10 cellular contexts compared by ENCODE assay signal in genomic region chrX:34365482-34365881, GRCh38.
DNase-seq lines count a peak whose midpoint lies in the region; TF ChIP-seq lines count a peak whose summit lies in the region.
"Had no signal": no experiment of that assay in that cellular context is flagged by ENCODE, and none has a peak within 500 bp of the region (broad histone marks: within the 10 kb centered on the region; RNA-seq: fewer than 3 reads in every experiment).

No MANE protein-coding gene starts in this region.

- H3K27ac Mint-ChIP-seq in H9: no peak overlapping the region
- H3K27ac Mint-ChIP-seq in activated T-helper 1 cell treated with anti-CD3 and anti-CD28 coated beads, Interleukin-12 subunit alpha, Interleukin-12 subunit beta, Interleukin-2, Interleukin-4 antibody, amounts not matched to agents 30 ng/mL and 10 ng/mL and 1 ng/mL, durations not matched to agents 14 hours and 24 hours and 36 hours: no peak overlapping the region
- H3K27ac Mint-ChIP-seq: stimulated activated naive CD8-positive, alpha-beta T cell treated with anti-CD3 and anti-CD28 coated beads, Interleukin-15, Interleukin-2, amounts not matched to agents 100 ng/mL and 50 ng/mL, for 24 hours had no signal

- no peaks in the 10 kb centered on the region for H3K36me3 Mint-ChIP-seq in H9 (ENCODE audit: insufficient read depth in 1 of 3, low read depth in 3 of 3)
- H3K36me3 Mint-ChIP-seq in activated T-helper 1 cell treated with anti-CD3 and anti-CD28 coated beads, Interleukin-12 subunit alpha, Interleukin-12 subunit beta, Interleukin-2, Interleukin-4 antibody, amounts not matched to agents 30 ng/mL and 10 ng/mL and 1 ng/mL, durations not matched to agents 14 hours and 24 hours and 36 hours (ENCODE audit: low read depth): no peaks in the 10 kb centered on the region

- no peak overlapping the region for H4K8ac ChIP-seq in H9 (replicated peaks; ENCODE audit: insufficient read length, low read depth, low read length)

- H3K36me3 ChIP-seq in A673 (ENCODE audit: insufficient read depth, low read length, poor library complexity, severe bottlenecking) (no peaks in the 10 kb centered on the region), adipocyte (ENCODE audit: control insufficient read depth, insufficient read depth, low read length, severe bottlenecking) (no peaks in the 10 kb centered on the region)
- H3K36me3 ChIP-seq: pancreas had no signal

- no peaks in the 10 kb centered on the region for H3K27me3 Mint-ChIP-seq in H9 (ENCODE audit: low read depth)
- no peaks in the 10 kb centered on the region for H3K27me3 Mint-ChIP-seq in activated T-helper 1 cell treated with anti-CD3 and anti-CD28 coated beads, Interleukin-12 subunit alpha, Interleukin-12 subunit beta, Interleukin-2, Interleukin-4 antibody, amounts not matched to agents 30 ng/mL and 10 ng/mL and 1 ng/mL, durations not matched to agents 14 hours and 24 hours and 36 hours (ENCODE audit: insufficient read depth)
- H3K27me3 Mint-ChIP-seq: stimulated activated naive CD8-positive, alpha-beta T cell treated with anti-CD3 and anti-CD28 coated beads, Interleukin-15, Interleukin-2, amounts not matched to agents 100 ng/mL and 50 ng/mL, for 24 hours had no signal

- H3K4ac ChIP-seq in H9 (ENCODE audit: low read depth, low read length): no peak overlapping the region

- H3K23me2 ChIP-seq in H9 (ENCODE audit: insufficient read length, low read depth, low read length, poor library complexity, severe bottlenecking): no peaks in the 10 kb centered on the region

- BruUV-seq in A673 (replicated peaks; lab: Mats Ljungman, UMichigan): no TSS peak

- H3K79me1 ChIP-seq in H9 (ENCODE audit: insufficient read depth, low read depth, low read length, poor library complexity, severe bottlenecking): no peaks in the 10 kb centered on the region

- no peak overlapping the region for H2BK5ac ChIP-seq in H9 (ENCODE audit: insufficient read length, low read length)

- H3K18ac ChIP-seq in H9 (ENCODE audit: insufficient read length, low read depth, low read length): no peak overlapping the region

- H3K4me1 ChIP-seq in A673 (ENCODE audit: insufficient read depth, low read length, poor library complexity, severe bottlenecking) (no peaks in the 10 kb centered on the region), H9 (ENCODE audit: insufficient read depth, low read length) (no peaks in the 10 kb centered on the region), adipocyte (ENCODE audit: control insufficient read depth, insufficient read depth, low read length) (no peaks in the 10 kb centered on the region)
- H3K4me1 ChIP-seq: pancreas had no signal

- H3K4me1 Mint-ChIP-seq in H9: 0 out of 4 replicates have a peak, but pooled peaks cover 0 to 2% of the 10 kb centered on the region in 2 experiments
- no peaks in the 10 kb centered on the region for H3K4me1 Mint-ChIP-seq in activated T-helper 1 cell treated with anti-CD3 and anti-CD28 coated beads, Interleukin-12 subunit alpha, Interleukin-12 subunit beta, Interleukin-2, Interleukin-4 antibody, amounts not matched to agents 30 ng/mL and 10 ng/mL and 1 ng/mL, durations not matched to agents 14 hours and 24 hours and 36 hours (ENCODE audit: low read depth)

- intact Hi-C loops in A673 (cut with micrococcal nuclease; ENCODE audit: unreplicated experiment): loop anchor here (5.0 to 10.0 kb wide), 3 partner anchors 212 to 1512 kb away; no protein-coding TSS in a partner anchor
- intact Hi-C loops in activated T-helper 1 cell treated with anti-CD3 and anti-CD28 coated beads, Interleukin-12 subunit alpha, Interleukin-12 subunit beta, Interleukin-2, Interleukin-4 antibody, amounts not matched to agents 30 ng/mL and 10 ng/mL and 1 ng/mL, durations not matched to agents 14 hours and 24 hours and 36 hours (cut with micrococcal nuclease): no loop called here

- peaks cover 0 to 54% of the 10 kb centered on the region in 2 experiments; a peak in 3 of 5 replicates for H3K9me3 Mint-ChIP-seq in H9
- no peaks in the 10 kb centered on the region for H3K9me3 Mint-ChIP-seq in activated T-helper 1 cell treated with anti-CD3 and anti-CD28 coated beads, Interleukin-12 subunit alpha, Interleukin-12 subunit beta, Interleukin-2, Interleukin-4 antibody, amounts not matched to agents 30 ng/mL and 10 ng/mL and 1 ng/mL, durations not matched to agents 14 hours and 24 hours and 36 hours
- H3K9me3 Mint-ChIP-seq: stimulated activated naive CD8-positive, alpha-beta T cell treated with anti-CD3 and anti-CD28 coated beads, Interleukin-15, Interleukin-2, amounts not matched to agents 100 ng/mL and 50 ng/mL, for 24 hours had no signal

- H3K9ac ChIP-seq in H9 (ENCODE audit: extremely low read depth, insufficient read length, low read length) (no peak overlapping the region), adipocyte (ENCODE audit: low read length) (no peak overlapping the region)

- no peaks in the 10 kb centered on the region for H3K79me2 ChIP-seq in H9 (ENCODE audit: insufficient read depth, low read length)

- H2AFZ ChIP-seq in H9 (ENCODE audit: low read length): no peak overlapping the region

- no peak overlapping the region for H3K23ac ChIP-seq in H9 (ENCODE audit: insufficient read length, low read depth, low read length)

- no peaks in the 10 kb centered on the region for H3K27me3 ChIP-seq in A673 (replicated peaks; ENCODE audit: insufficient read depth, low read depth, low read length, poor library complexity)
- H3K27me3 ChIP-seq in H9 (ENCODE audit: insufficient read depth, low read length): no peaks in the 10 kb centered on the region
- H3K27me3 ChIP-seq in adipocyte (replicated peaks; ENCODE audit: control insufficient read depth, insufficient read depth, low read length): no peaks in the 10 kb centered on the region
- H3K27me3 ChIP-seq: pancreas had no signal

- no peak overlapping the region for H3K56ac ChIP-seq in H9 (ENCODE audit: insufficient read length, low read depth, low read length)

- H2BK12ac ChIP-seq in H9 (ENCODE audit: insufficient read length, low read depth, low read length): no peak overlapping the region

- no peak overlapping the region for H4K5ac ChIP-seq in H9 (ENCODE audit: insufficient read length, low read depth, low read length)

- no peak overlapping the region for H3K14ac ChIP-seq in H9 (ENCODE audit: insufficient read depth, low read length)

- H3T11ph ChIP-seq in H9 (ENCODE audit: low read length): no peak overlapping the region

- no peak overlapping the region for H3K4me2 ChIP-seq in H9 (ENCODE audit: insufficient read depth, insufficient read length, low read length)

- no peak overlapping the region for H3K4me3 ChIP-seq in A673 (ENCODE audit: low read depth, low read length, poor library complexity, severe bottlenecking)
- no peak overlapping the region for H3K4me3 ChIP-seq in adipocyte (ENCODE audit: low read length)
- H3K4me3 ChIP-seq: pancreas had no signal

- no peaks in the 10 kb centered on the region for H4K20me1 ChIP-seq in H9 (ENCODE audit: control insufficient read depth, insufficient read depth, insufficient read length)

- peak; percentile 73 for TF ChIP-seq CTCF in A673 (conservative IDR thresholded peaks at IDR 0.05; ENCODE audit: low read depth, low read length)
- TF ChIP-seq CTCF in H9 (conservative IDR thresholded peaks at IDR 0.05): peak; percentile 73

- DNase-seq in A673 (ENCODE audit: low spot score) (peak; percentile 76), H9 (no peak), adipocyte (ENCODE audit: low read depth) (peak; percentile 70), iPS-NIHi7 (ENCODE audit: extremely low spot score) (peak; percentile 34), NCI-H2107 treated with DMSO at 0.1 percent for 48 hours (lab: John Stamatoyannopoulos, UW; ENCODE audit: unreplicated experiment) (no peak), occipital lobe (lab: John Stamatoyannopoulos, UW) (no peak), CD1c-positive myeloid dendritic cell (ENCODE audit: extremely low spot score) (no peak)
- no peak for DNase-seq in activated T-helper 1 cell treated with anti-CD3 and anti-CD28 coated beads, Interleukin-12 subunit alpha, Interleukin-12 subunit beta, Interleukin-2, Interleukin-4 antibody, amounts not matched to agents 30 ng/mL and 10 ng/mL and 1 ng/mL, durations not matched to agents 14 hours and 24 hours and 36 hours (ENCODE audit: low spot score)
- DNase-seq: pancreas had no signal

- H3K9me3 ChIP-seq in A673 (ENCODE audit: low read depth, low read length, poor library complexity, severe bottlenecking) (no peaks in the 10 kb centered on the region), H9 (ENCODE audit: control insufficient read depth, low read depth, low read length) (no peaks in the 10 kb centered on the region), adipocyte (ENCODE audit: control insufficient read depth, low read length) (no peaks in the 10 kb centered on the region)
- H3K9me3 ChIP-seq: pancreas had no signal

- H2BK120ac ChIP-seq in H9 (ENCODE audit: low read depth, low read length, poor library complexity, severe bottlenecking): no peak overlapping the region

- POLR2A ChIA-PET in A673 (lab: Charles Lee; ENCODE audit: low non-redundant PET): no interaction called here

- H3K4me3 Mint-ChIP-seq in H9: no peak overlapping the region
- H3K4me3 Mint-ChIP-seq in activated T-helper 1 cell treated with anti-CD3 and anti-CD28 coated beads, Interleukin-12 subunit alpha, Interleukin-12 subunit beta, Interleukin-2, Interleukin-4 antibody, amounts not matched to agents 30 ng/mL and 10 ng/mL and 1 ng/mL, durations not matched to agents 14 hours and 24 hours and 36 hours: no peak overlapping the region
- H3K4me3 Mint-ChIP-seq: stimulated activated naive CD8-positive, alpha-beta T cell treated with anti-CD3 and anti-CD28 coated beads, Interleukin-15, Interleukin-2, amounts not matched to agents 100 ng/mL and 50 ng/mL, for 24 hours had no signal

- H3K27ac ChIP-seq in A673 (ENCODE audit: low read depth, low read length, poor library complexity, severe bottlenecking): no peak overlapping the region
- H3K27ac ChIP-seq in H9 (ENCODE audit: insufficient read length, low read depth, low read length): no peak overlapping the region
- H3K27ac ChIP-seq: pancreas had no signal

- no peak overlapping the region for H2BK15ac ChIP-seq in H9 (ENCODE audit: low read depth, low read length)

- no peak overlapping the region for H4K91ac ChIP-seq in H9 (ENCODE audit: insufficient read length, low read depth, low read length)

- H2AK5ac ChIP-seq in H9 (ENCODE audit: insufficient read length, low read length): no peak overlapping the region

- CTCF ChIA-PET in A673 (lab: Charles Lee): interaction anchor here (0.6 kb wide), 1 partner anchor 580 kb away, joined by 3 read pairs; no protein-coding TSS in a partner anchor

- no peak overlapping the region for H2BK20ac ChIP-seq in H9 (ENCODE audit: low read depth, low read length, poor library complexity, severe bottlenecking)

- WGBS in H9 (ENCODE audit: extremely low coverage, insufficient read length, low lambda C conversion rate): no CpG with 5 or more reads among the region's 5 CpGs

Comparison
In these comparisons a context has a peak if more than half of its experiments do, and no peak if none do; other contexts are left out.
1. DNase-seq: peak in A673 (single experiment), adipocyte (single experiment) and iPS-NIHi7 (single experiment); none in H9 (single experiment), NCI-H2107 treated with DMSO at 0.1 percent for 48 hours (single experiment), activated T-helper 1 cell treated with anti-CD3 and anti-CD28 coated beads, Interleukin-12 subunit alpha, Interleukin-12 subunit beta, Interleukin-2, Interleukin-4 antibody, amounts not matched to agents 30 ng/mL and 10 ng/mL and 1 ng/mL, durations not matched to agents 14 hours and 24 hours and 36 hours (single experiment), occipital lobe (single experiment) and CD1c-positive myeloid dendritic cell (single experiment).